ENCODE assay signal across 10 cellular contexts in genomic region chr2:33583194-33583938, GRCh38. TPM values are rescaled to one million over a fixed set of nuclear protein-coding genes. Genes with fewer than 3 reads are reported as not detected.
DNase-seq lines count a peak whose midpoint lies in the region; ATAC-seq and TF ChIP-seq lines count a peak whose summit lies in the region.
"Had no signal": no experiment of that assay in that cellular context is flagged by ENCODE, and none has a peak within 500 bp of the region (broad histone marks: within the 10 kb centered on the region; RNA-seq: fewer than 3 reads in every experiment).

No MANE protein-coding gene starts in this region.

- H4K20me1 ChIP-seq in MM.1S (ENCODE audit: insufficient read depth, low read length) = no peaks in the 10 kb centered on the region
- peaks cover 20% of the 10 kb centered on the region for H4K20me1 ChIP-seq in smooth muscle cell (ENCODE audit: low read depth)
- H4K20me1 ChIP-seq: BLaER1 had no signal

- no peak for TF ChIP-seq POLR2A in GM18505 (IDR thresholded peaks at IDR 0.05; ENCODE audit: borderline replicate concordance, extremely low read depth, insufficient read depth, insufficient read length)

- WGBS in smooth muscle cell (ENCODE audit: low lambda C conversion rate) = 7% methylated on average over 2 of the region's 2 CpGs

- TF ChIP-seq CTCF in MM.1S (IDR thresholded peaks at IDR 0.05; ENCODE audit: low read length) (peak; percentile 74), smooth muscle cell (IDR thresholded peaks at IDR 0.05; ENCODE audit: borderline replicate concordance, insufficient read depth, poor library complexity, severe bottlenecking) (peak; percentile 91)

- intact Hi-C loops in left cardiac atrium (cut with DNase I) = loop anchor here in 1 of 2 donors (5.0 to 10.0 kb wide), 3 partner anchors 171 to 809 kb away; no protein-coding TSS in a partner anchor

- H3K4me1 ChIP-seq in MM.1S (ENCODE audit: low read length) (no peaks in the 10 kb centered on the region), smooth muscle cell (ENCODE audit: low read depth) (no peaks in the 10 kb centered on the region)
- H3K4me1 ChIP-seq: BLaER1 had no signal

- no peaks in the 10 kb centered on the region for H3K79me2 ChIP-seq in MM.1S (ENCODE audit: low read length)
- no peaks in the 10 kb centered on the region for H3K79me2 ChIP-seq in smooth muscle cell (ENCODE audit: low read depth)

- ATAC-seq in GM19372 (IDR thresholded peaks at IDR 0.05; ENCODE audit: low read depth, unreplicated experiment) (peak; percentile 80), left cardiac atrium (peak; percentile 49 to 67), GM18505 (IDR thresholded peaks at IDR 0.05; ENCODE audit: unreplicated experiment) (no peak)

- H3K36me3 ChIP-seq in MM.1S (replicated peaks; ENCODE audit: insufficient read depth, low read length) = peaks cover 18% of the 10 kb centered on the region
- H3K36me3 ChIP-seq in smooth muscle cell (ENCODE audit: low read depth) = peaks cover 37% of the 10 kb centered on the region

- H3K4me2 ChIP-seq in MM.1S (ENCODE audit: low read depth, low read length) (no peak overlapping the region), smooth muscle cell (no peak overlapping the region)
- H3K4me2 ChIP-seq: BLaER1 had no signal

- H3F3A ChIP-seq in MM.1S (ENCODE audit: insufficient read depth, low read length) (peaks cover 8% of the 10 kb centered on the region; the same call in 1 of the 2 replicates), smooth muscle cell (ENCODE audit: low read depth) (peaks cover 4% of the 10 kb centered on the region)

- H3K9me3 ChIP-seq in MM.1S (replicated peaks; ENCODE audit: insufficient read depth, low read length) (no peaks in the 10 kb centered on the region), smooth muscle cell (replicated peaks; ENCODE audit: low read depth) (no peaks in the 10 kb centered on the region)
- H3K9me3 ChIP-seq: BLaER1 had no signal

- H3K4me3 ChIP-seq in MM.1S (ENCODE audit: low read length) (no peak overlapping the region), smooth muscle cell (no peak overlapping the region)
- H3K4me3 ChIP-seq: BLaER1 had no signal

- peak; percentile 17 for DNase-seq in DMS79 treated with DMSO at 0.1 percent for 48 hours (lab: John Stamatoyannopoulos, UW)
- DNase-seq in DMS79 (lab: John Stamatoyannopoulos, UW) = no peak
- peak; percentile 41 for DNase-seq in MM.1S
- peak; percentile 21 for DNase-seq in activated CD4-positive, alpha-beta T cell treated with anti-CD3 and anti-CD28 coated beads, Interleukin-2, amount 50 U/mL, for 1 hour
- DNase-seq in left cardiac atrium = no peak
- no peak for DNase-seq in smooth muscle cell (lab: John Stamatoyannopoulos, UW; ENCODE audit: unreplicated experiment)
- DNase-seq: activated T-cell treated with anti-CD3 and anti-CD28 coated beads, Interleukin-2, amount 50 U/mL, for 4 hours had no signal

- no peak overlapping the region for H3K27ac ChIP-seq in MM.1S (ENCODE audit: low read length)
- no peak overlapping the region for H3K27ac ChIP-seq in smooth muscle cell (ENCODE audit: low read depth)
- H3K27ac ChIP-seq: BLaER1 had no signal

- H2AFZ ChIP-seq in MM.1S (ENCODE audit: low read length) (no peak overlapping the region), smooth muscle cell (ENCODE audit: low read depth) (no peak overlapping the region)

- no peak overlapping the region for H3K9ac ChIP-seq in MM.1S (ENCODE audit: low read length)
- H3K9ac ChIP-seq in smooth muscle cell (ENCODE audit: low read depth) = no peak overlapping the region
- H3K9ac ChIP-seq: BLaER1 had no signal

- H3K27me3 ChIP-seq in MM.1S (replicated peaks; ENCODE audit: insufficient read depth, low read length) (no peaks in the 10 kb centered on the region), smooth muscle cell (ENCODE audit: low read depth) (no peaks in the 10 kb centered on the region)
- H3K27me3 ChIP-seq: BLaER1 had no signal

- no peaks in the 10 kb centered on the region for H3K9me2 ChIP-seq in MM.1S (replicated peaks; ENCODE audit: insufficient read depth, low read length)

RNA-seq across cellular contexts. Expression of gene FAM98A, which starts 15.7 kb away (rescaled TPM):
- total RNA-seq in left cardiac atrium (10 to 100 TPM; 65.7 to 69.5 TPM), smooth muscle cell (51.4 and 62.4 TPM in 2 replicates)
- 53.5 and 65.5 TPM in 2 replicates for polyA plus RNA-seq in smooth muscle cell

Comparison
In these comparisons a context has a peak if more than half of its experiments do, and no peak if none do; other contexts are left out.
1. DNase-seq: peak in DMS79 treated with DMSO at 0.1 percent for 48 hours (single experiment), MM.1S (single experiment) and activated CD4-positive, alpha-beta T cell treated with anti-CD3 and anti-CD28 coated beads, Interleukin-2, amount 50 U/mL, for 1 hour (single experiment); none in DMS79 (single experiment), left cardiac atrium (single experiment) and smooth muscle cell (single experiment).